ENCODE assay signal across 9 cellular contexts in the genomic region with DNA sequence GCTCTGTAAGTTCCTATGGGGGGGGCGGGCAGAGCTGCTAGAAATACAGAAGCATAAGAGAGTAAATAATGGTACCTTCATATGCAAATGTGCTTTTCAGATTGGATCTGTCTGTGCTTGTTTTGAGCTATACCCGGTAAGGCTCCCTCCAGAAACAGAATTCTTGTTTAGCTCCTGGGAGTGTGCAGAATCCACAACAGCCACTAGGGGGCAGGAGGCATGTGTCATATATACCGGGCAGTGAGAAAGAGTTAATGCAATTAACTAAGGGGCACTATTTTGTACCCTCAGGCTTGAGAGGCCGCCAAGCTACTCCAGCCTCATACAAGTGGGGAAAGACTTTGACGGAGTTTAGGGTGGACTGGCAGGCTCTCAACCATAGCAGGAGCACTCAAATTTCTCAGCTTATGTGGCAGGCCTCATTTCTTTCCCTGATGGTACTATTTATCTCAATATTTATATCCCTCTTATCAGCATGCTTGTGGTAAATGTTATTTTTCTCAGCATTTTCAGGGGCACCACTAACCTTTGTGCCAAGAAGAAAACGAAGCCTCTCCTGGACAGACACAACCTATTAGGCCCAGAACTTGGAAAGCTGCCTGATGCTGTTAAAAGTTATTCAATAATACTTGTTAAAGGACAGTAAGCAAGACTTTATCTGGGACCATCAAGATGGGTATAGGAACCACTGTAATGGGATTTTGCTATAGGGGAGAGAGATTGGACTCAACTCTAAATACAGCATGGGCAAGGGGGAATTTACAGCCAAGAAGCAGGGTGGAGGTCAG. TPM values are rescaled to one million over a fixed set of nuclear protein-coding genes. Genes with fewer than 3 reads are reported as not detected.
A peak's percentile ranks its signal among the peaks of the same experiment; 100 is the strongest.
DNase-seq lines count a peak whose midpoint lies in the region; ATAC-seq, FAIRE-seq and TF ChIP-seq lines count a peak whose summit lies in the region.
"Had no signal": no experiment of that assay in that cellular context is flagged by ENCODE, and none has a peak within 500 bp of the region (broad histone marks: within the 10 kb centered on the region; RNA-seq: fewer than 3 reads in every experiment).

No MANE protein-coding gene starts in this region.

- H3K79me2 ChIP-seq in hepatocyte (no peaks in the 10 kb centered on the region), smooth muscle cell (ENCODE audit: low read depth) (no peaks in the 10 kb centered on the region)

- TF ChIP-seq CTCF in hepatocyte (IDR thresholded peaks at IDR 0.05; ENCODE audit: poor library complexity) (peak; percentile 91), smooth muscle cell (IDR thresholded peaks at IDR 0.05; ENCODE audit: borderline replicate concordance, insufficient read depth, poor library complexity, severe bottlenecking) (peak; percentile 93)

- WGBS in hepatocyte (ENCODE audit: low lambda C conversion rate, missing lambda C conversion rate): 4% methylated on average over 6 of the region's 6 CpGs
- WGBS in smooth muscle cell (ENCODE audit: low lambda C conversion rate): 9% methylated on average over 6 of the region's 6 CpGs

- no peak for ATAC-seq in HG03469 (IDR thresholded peaks at IDR 0.05; ENCODE audit: unreplicated experiment)

- H3K9me3 Mint-ChIP-seq in T-helper 2 cell treated with Interferon-gamma antibody and Interleukin-4, amounts not matched to agents 5 μg/mL and 100 μg/mL, for 36 hours: no peaks in the 10 kb centered on the region

- peak; percentile 8 for DNase-seq in DMS114 treated with DMSO at 0.1 percent for 48 hours (lab: John Stamatoyannopoulos, UW; ENCODE audit: unreplicated experiment)
- peak; percentile 33 for DNase-seq in H54 (ENCODE audit: insufficient read length, low spot score)
- peak; percentile 83 for DNase-seq in NCI-H1105 treated with DMSO at 0.1 percent for 48 hours (lab: John Stamatoyannopoulos, UW)
- DNase-seq in T-helper 2 cell treated with Interferon-gamma antibody and Interleukin-4, amounts not matched to agents 5 μg/mL and 100 μg/mL, for 36 hours (ENCODE audit: low spot score): peak; percentile 63
- peak in 52 of 58 donors; percentile 21 to 85 (median 58) for DNase-seq in anterior cingulate cortex (lab: John Stamatoyannopoulos, UW)
- DNase-seq in hepatocyte (ENCODE audit: low spot score): peak; percentile 84
- DNase-seq in smooth muscle cell (lab: John Stamatoyannopoulos, UW; ENCODE audit: unreplicated experiment): peak; percentile 20

- no peaks in the 10 kb centered on the region for H3K9me3 ChIP-seq in hepatocyte (ENCODE audit: low read depth)
- H3K9me3 ChIP-seq in smooth muscle cell (replicated peaks; ENCODE audit: low read depth): no peaks in the 10 kb centered on the region

- no peak overlapping the region for H3K4me3 ChIP-seq in hepatocyte
- H3K4me3 ChIP-seq in smooth muscle cell: no peak overlapping the region

- no peak overlapping the region for H3K9ac ChIP-seq in smooth muscle cell (ENCODE audit: low read depth)

- no peaks in the 10 kb centered on the region for H3K36me3 ChIP-seq in hepatocyte (replicated peaks; ENCODE audit: insufficient read depth, low read depth)
- H3K36me3 ChIP-seq in smooth muscle cell (ENCODE audit: low read depth): no peaks in the 10 kb centered on the region

- H3K9me2 ChIP-seq in hepatocyte (replicated peaks; ENCODE audit: insufficient read depth): no peaks in the 10 kb centered on the region

- H3K4me1 Mint-ChIP-seq in T-helper 2 cell treated with Interferon-gamma antibody and Interleukin-4, amounts not matched to agents 5 μg/mL and 100 μg/mL, for 36 hours (ENCODE audit: low read depth): no peaks in the 10 kb centered on the region

- peak; percentile 78 for FAIRE-seq in H54 (lab: Jason Lieb, UNC)

- no peaks in the 10 kb centered on the region for H3K27me3 Mint-ChIP-seq in T-helper 2 cell treated with Interferon-gamma antibody and Interleukin-4, amounts not matched to agents 5 μg/mL and 100 μg/mL, for 36 hours (ENCODE audit: low read depth)
- H3K27me3 Mint-ChIP-seq: activated naive CD8-positive, alpha-beta T cell had no signal

- H3K27me3 ChIP-seq in hepatocyte (no peaks in the 10 kb centered on the region), smooth muscle cell (ENCODE audit: low read depth) (no peaks in the 10 kb centered on the region)

- no peaks in the 10 kb centered on the region for H3K4me1 ChIP-seq in hepatocyte (ENCODE audit: insufficient read depth)
- peaks cover 3% of the 10 kb centered on the region for H3K4me1 ChIP-seq in smooth muscle cell (ENCODE audit: low read depth)

- no peak for TF ChIP-seq POLR2A in H54 (IDR thresholded peaks at IDR 0.05; ENCODE audit: low read depth, low read length)

- H3K4me2 ChIP-seq in hepatocyte: no peak overlapping the region
- H3K4me2 ChIP-seq in smooth muscle cell: peak overlapping the region; percentile 27

- H3K27ac Mint-ChIP-seq in T-helper 2 cell treated with Interferon-gamma antibody and Interleukin-4, amounts not matched to agents 5 μg/mL and 100 μg/mL, for 36 hours: no peak overlapping the region
- H3K27ac Mint-ChIP-seq: activated naive CD8-positive, alpha-beta T cell had no signal

- H3K4me3 Mint-ChIP-seq in T-helper 2 cell treated with Interferon-gamma antibody and Interleukin-4, amounts not matched to agents 5 μg/mL and 100 μg/mL, for 36 hours: no peak overlapping the region
- H3K4me3 Mint-ChIP-seq: activated naive CD8-positive, alpha-beta T cell had no signal

- no peaks in the 10 kb centered on the region for H4K20me1 ChIP-seq in hepatocyte (ENCODE audit: insufficient read depth, poor library complexity, severe bottlenecking)
- no peaks in the 10 kb centered on the region for H4K20me1 ChIP-seq in smooth muscle cell (ENCODE audit: low read depth)

- H2AFZ ChIP-seq in hepatocyte (peak overlapping the region; percentile 41), smooth muscle cell (ENCODE audit: low read depth) (peak overlapping the region; percentile 48)

- H3K27ac ChIP-seq in hepatocyte (no peak overlapping the region), smooth muscle cell (ENCODE audit: low read depth) (no peak overlapping the region)

- no peaks in the 10 kb centered on the region for H3K36me3 Mint-ChIP-seq in T-helper 2 cell treated with Interferon-gamma antibody and Interleukin-4, amounts not matched to agents 5 μg/mL and 100 μg/mL, for 36 hours (ENCODE audit: low read depth)
- H3K36me3 Mint-ChIP-seq: activated naive CD8-positive, alpha-beta T cell had no signal

- no peaks in the 10 kb centered on the region for H3F3A ChIP-seq in smooth muscle cell (ENCODE audit: low read depth)

RNA-seq across cellular contexts. Expression of gene CENPV, which starts 10.7 kb away (rescaled TPM):
- total RNA-seq in hepatocyte (40.4 and 46.2 TPM in 2 replicates), smooth muscle cell (17.5 and 21.2 TPM in 2 replicates)
- polyA plus RNA-seq in hepatocyte (51.0 and 52.4 TPM in 2 replicates), smooth muscle cell (33.9 and 44.5 TPM in 2 replicates)

RNA-seq across cellular contexts. Expression of gene UBB, which starts 16.9 kb away (rescaled TPM):
- total RNA-seq in hepatocyte (1,250 and 1,335 TPM in 2 replicates), smooth muscle cell (1,100 and 1,184 TPM in 2 replicates)
- polyA plus RNA-seq in hepatocyte (2,041 and 2,117 TPM in 2 replicates), smooth muscle cell (2,038 and 2,323 TPM in 2 replicates)

RNA-seq across cellular contexts. Expression of gene TRPV2, which starts 51.4 kb away (rescaled TPM):
- 1.8 and 7.7 TPM in 2 replicates for total RNA-seq in hepatocyte
- 10.1 and 15.2 TPM in 2 replicates for polyA plus RNA-seq in hepatocyte
- 51.4 and 58.0 TPM in 2 replicates for total RNA-seq in smooth muscle cell
- polyA plus RNA-seq in smooth muscle cell: 65.6 and 92.9 TPM in 2 replicates

Comparison
In these comparisons a context has a peak if more than half of its experiments do, and no peak if none do; other contexts are left out.
1. DNase-seq: peak in every context shown above with its lines; median percentile 84 in hepatocyte; 83 in NCI-H1105 treated with DMSO at 0.1 percent for 48 hours; 63 in T-helper 2 cell treated with Interferon-gamma antibody and Interleukin-4, amounts not matched to agents 5 μg/mL and 100 μg/mL, for 36 hours; 58 in anterior cingulate cortex; 33 in H54; 20 in smooth muscle cell; 8 in DMS114 treated with DMSO at 0.1 percent for 48 hours.